In genomic region chr2:69387770-69388481, GRCh38 we compare ENCODE assay signal across 8 cellular contexts. TPM values are rescaled to one million over a fixed set of nuclear protein-coding genes. Genes with fewer than 3 reads are reported as not detected.
DNase-seq lines count a peak whose midpoint lies in the region; ATAC-seq and TF ChIP-seq lines count a peak whose summit lies in the region.

No MANE protein-coding gene starts in this region.

- no peaks in the 10 kb centered on the region; the same call in 1 of the 2 replicates for H3F3A ChIP-seq in GM23338 (replicated peaks; ENCODE audit: low read depth)

- H3K9me3 Mint-ChIP-seq in GM23338 = no peaks in the 10 kb centered on the region

- H3K27me3 Mint-ChIP-seq in GM23338 (ENCODE audit: insufficient read depth, low read depth, poor library complexity) = no peaks in the 10 kb centered on the region

- TF ChIP-seq POLR2A in prostate gland (IDR thresholded peaks at IDR 0.05) = no peak

- H3K79me2 ChIP-seq in GM23338 (replicated peaks; ENCODE audit: insufficient read depth) = peaks cover 37% of the 10 kb centered on the region

- H3K27me3 ChIP-seq in GM23338 (ENCODE audit: insufficient read depth) (no peaks in the 10 kb centered on the region), esophagus (ENCODE audit: control insufficient read depth in 1 of 2, insufficient read depth in 2 of 2, low read length in 2 of 2) (no peaks in the 10 kb centered on the region), prostate gland (replicated peaks; ENCODE audit: insufficient read depth) (no peaks in the 10 kb centered on the region)

- peak overlapping the region; percentile 93 for H3K4me3 Mint-ChIP-seq in GM23338

- peak overlapping the region; percentile 87; the same call in 1 of the 2 replicates for H3K27ac Mint-ChIP-seq in GM23338

- H3K27ac ChIP-seq in GM23338 (ENCODE audit: low read depth) = peak overlapping the region; percentile 75; the same call in 1 of the 2 replicates
- H3K27ac ChIP-seq in RWPE1 = peak overlapping the region; percentile 79
- H3K27ac ChIP-seq in esophagus (ENCODE audit: low read depth in 2 of 2, low read length in 1 of 2) = peak overlapping the region; percentile 81 to 83
- peak overlapping the region; percentile 84 to 93 for H3K27ac ChIP-seq in prostate gland

- TF ChIP-seq CTCF in GM23338 (conservative IDR thresholded peaks at IDR 0.05; ENCODE audit: low read depth in 2 of 2) = no peak
- no peak for TF ChIP-seq CTCF in RWPE1 (conservative IDR thresholded peaks at IDR 0.05; ENCODE audit: low read depth)
- no peak for TF ChIP-seq CTCF in prostate gland (IDR thresholded peaks at IDR 0.05)

- H3K9me3 ChIP-seq in esophagus (ENCODE audit: control insufficient read depth in 2 of 2, insufficient read depth in 1 of 2, low read depth in 1 of 2, low read length in 1 of 2) (peaks cover 0 to 3% of the 10 kb centered on the region in 2 donors), prostate gland (no peaks in the 10 kb centered on the region)

- no peaks in the 10 kb centered on the region for H3K9me2 ChIP-seq in GM23338 (ENCODE audit: insufficient read depth)

- DNase-seq in GM23338 (ENCODE audit: low spot score) (no peak), RWPE1 (ENCODE audit: low spot score) (no peak), prostate gland (ENCODE audit: low spot score) (no peak), T1000 (lab: John Stamatoyannopoulos, UW) (no peak), NCI-H1092 (lab: John Stamatoyannopoulos, UW) (no peak)

- H3K4me3 ChIP-seq in GM23338 = peak overlapping the region; percentile 85
- H3K4me3 ChIP-seq in esophagus (ENCODE audit: low read depth in 1 of 2, low read length in 2 of 2) = peak overlapping the region; percentile 87 to 99
- H3K4me3 ChIP-seq in prostate gland = peak overlapping the region; percentile 67 to 99

- no peaks in the 10 kb centered on the region; the same call in 2 of the 3 replicates for H3K36me3 Mint-ChIP-seq in GM23338 (ENCODE audit: low read depth)

- H2AFZ ChIP-seq in GM23338 = peak overlapping the region; percentile 97

- intact Hi-C loops in prostate gland (cut with DNase I) = loop anchor here (5.0 kb wide), 2 partner anchors 49 to 254 kb away; partner anchors contain the start of genes AAK1 and NFU1

- POLR2A ChIA-PET in RWPE1 (lab: Yijun Ruan, JAX; ENCODE audit: low non-redundant PET) = no interaction called here

- CTCF ChIA-PET in RWPE1 (lab: Yijun Ruan, JAX) = no interaction called here

- H4K20me1 ChIP-seq in GM23338 (replicated peaks; ENCODE audit: insufficient read depth) = peaks cover 2% of the 10 kb centered on the region; the same call in 1 of the 2 replicates

- H3K4me2 ChIP-seq in GM23338 = peak overlapping the region; percentile 92

- H3K4me1 ChIP-seq in GM23338 (ENCODE audit: insufficient read depth) = peaks cover 16% of the 10 kb centered on the region
- H3K4me1 ChIP-seq in esophagus (ENCODE audit: control insufficient read depth in 2 of 2, insufficient read depth in 2 of 2, low read length in 1 of 2) = peaks cover 0 to 2% of the 10 kb centered on the region in 2 donors
- peaks cover 2% of the 10 kb centered on the region for H3K4me1 ChIP-seq in prostate gland (replicated peaks)

- ATAC-seq in GM23338 (peak; percentile 3; the same call in 2 of the 3 replicates), HG02973 (IDR thresholded peaks at IDR 0.05; ENCODE audit: unreplicated experiment) (no peak), GM18498 (IDR thresholded peaks at IDR 0.05; ENCODE audit: unreplicated experiment) (no peak)

- peaks cover 20% of the 10 kb centered on the region for H3K4me1 Mint-ChIP-seq in GM23338

- 60 to 68% methylated on average over 14 of the region's 14 CpGs for WGBS in esophagus, 2 donors
- WGBS in prostate gland = 67% methylated on average over 14 of the region's 14 CpGs

- H3K36me3 ChIP-seq in GM23338 (ENCODE audit: insufficient read depth) (no peaks in the 10 kb centered on the region), esophagus (ENCODE audit: control insufficient read depth in 2 of 2, insufficient read depth in 2 of 2, low read length in 1 of 2) (peaks cover 0 to 3% of the 10 kb centered on the region in 2 donors), prostate gland (no peaks in the 10 kb centered on the region)

TF ChIP-seq in GM23338, 12 proteins besides CTCF, POLR2A, EP300 and RAD21:
- TF ChIP-seq STAT1 (IDR thresholded peaks at IDR 0.05; ENCODE audit: unreplicated experiment) = no peak
- TF ChIP-seq EZH2phosphoT487 (IDR thresholded peaks at IDR 0.05; ENCODE audit: unreplicated experiment) = no peak
- no peak for TF ChIP-seq EZH2 (IDR thresholded peaks at IDR 0.05; ENCODE audit: low read depth, unreplicated experiment)
- TF ChIP-seq JUNB (IDR thresholded peaks at IDR 0.05; ENCODE audit: unreplicated experiment) = no peak
- no peak for TF ChIP-seq ZNF114 (CRISPR knock-in tag; IDR thresholded peaks at IDR 0.05)
- TF ChIP-seq ETS1 (IDR thresholded peaks at IDR 0.05) = no peak

RNA-seq across cellular contexts. Expression of gene GFPT1, which starts 0.9 kb away (rescaled TPM):
- 62.0 and 65.2 TPM in 2 replicates for total RNA-seq in GM23338 (2014; rRNA removed; shearing (Covaris generic))
- polyA plus RNA-seq in GM23338 (2016; fragmentation: Nextera tagmentation; extraction: Ambion mirVana) = 45.9 and 60.8 TPM in 2 replicates
- 1 to 10 TPM; 4.6 to 7.8 TPM for polyA plus RNA-seq in esophagus
- 10 to 100 TPM; 27.4 to 52.7 TPM for total RNA-seq in prostate gland

RNA-seq across cellular contexts. Expression of gene NFU1, which starts 49.3 kb away (rescaled TPM):
- total RNA-seq in GM23338 (2014; rRNA removed; shearing (Covaris generic)) = 27.5 and 39.9 TPM in 2 replicates
- polyA plus RNA-seq in GM23338 (2016; fragmentation: Nextera tagmentation; extraction: Ambion mirVana) (96.7 and 102 TPM in 2 replicates), esophagus (10 to 100 TPM; 27.9 to 33.1 TPM)
- total RNA-seq in prostate gland = 10 to 100 TPM; 33.4 to 42.0 TPM
